9 cellular contexts compared by ENCODE assay signal in the genomic region with DNA sequence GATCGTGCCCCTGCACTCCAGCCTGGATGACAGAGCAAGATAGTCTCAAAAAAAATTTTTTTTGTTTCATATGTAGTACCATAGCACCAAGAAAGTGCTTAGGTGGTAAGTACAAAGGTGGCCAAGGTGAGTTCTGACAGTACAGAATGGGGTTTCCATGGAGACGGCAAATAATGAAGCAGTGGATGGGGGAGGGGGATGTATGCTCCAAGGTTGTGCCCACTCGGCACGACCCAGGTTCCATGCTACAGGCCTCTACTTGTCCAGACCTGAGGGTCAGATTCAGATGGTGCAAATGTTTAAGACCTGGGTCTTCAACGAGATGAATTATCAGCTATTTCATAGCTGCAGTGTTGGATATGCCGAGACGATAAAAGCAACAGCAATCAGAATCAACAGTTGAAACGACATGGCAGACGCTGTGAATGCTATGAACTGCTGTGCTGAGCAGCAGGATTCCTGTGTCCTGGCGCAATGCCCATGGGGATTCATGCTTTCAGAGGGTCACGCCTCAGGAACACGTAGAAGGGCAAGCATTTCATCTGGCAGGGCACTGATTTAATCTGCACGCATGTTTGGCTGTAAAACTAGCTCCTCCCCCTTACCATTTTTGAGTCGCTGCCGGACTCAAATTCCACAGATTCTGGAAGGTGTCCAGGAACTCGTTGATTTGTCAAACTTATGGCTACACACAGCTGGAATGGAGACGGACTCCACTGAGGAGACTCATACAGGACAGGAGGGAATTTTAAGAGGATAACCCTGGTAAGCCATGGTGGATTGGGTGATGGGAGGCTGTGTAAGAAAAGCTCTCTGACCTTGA.
DNase-seq lines count a peak whose midpoint lies in the region; ATAC-seq, FAIRE-seq and TF ChIP-seq lines count a peak whose summit lies in the region.
"Had no signal": no experiment of that assay in that cellular context is flagged by ENCODE, and none has a peak within 500 bp of the region (broad histone marks: within the 10 kb centered on the region; RNA-seq: fewer than 3 reads in every experiment).

No MANE protein-coding gene starts in this region.

- no peak overlapping the region for H2AFZ ChIP-seq in SK-N-SH (ENCODE audit: low read depth)

- peak overlapping the region; percentile 22; the same call in 1 of the 2 replicates for H3K9ac ChIP-seq in SK-N-SH

- CTCF ChIA-PET in SK-N-SH (lab: Yijun Ruan, JAX): interaction anchor here (1.4 to 1.6 kb wide), 3 partner anchors 11 to 99 kb away, joined by 4 to 5 read pairs (median 4); no protein-coding TSS in a partner anchor

- TF ChIP-seq CTCF in SK-N-SH (IDR thresholded peaks at IDR 0.05): no peak
- TF ChIP-seq CTCF in left ventricle myocardium inferior (IDR thresholded peaks at IDR 0.05; ENCODE audit: borderline replicate concordance): no peak
- TF ChIP-seq CTCF in testis (IDR thresholded peaks at IDR 0.05): no peak

- H3K9me2 ChIP-seq in SK-N-SH: no peaks in the 10 kb centered on the region

- H3K4me3 ChIP-seq in SK-N-SH (ENCODE audit: low read depth in 2 of 2, low read length in 1 of 2) (peak overlapping the region; percentile 18 to 31; a peak in 2 of 4 replicates), left ventricle myocardium inferior (peak overlapping the region; percentile 53), testis (peak overlapping the region in 1 of 2 donors; percentile 21)

- H3K79me2 ChIP-seq in SK-N-SH (ENCODE audit: insufficient read depth): no peaks in the 10 kb centered on the region

- intact Hi-C loops in left ventricle myocardium inferior (cut with micrococcal nuclease): loop anchor here (10.0 kb wide), 1 partner anchor 49 kb away; no protein-coding TSS in a partner anchor
- intact Hi-C loops in testis (cut with DNase I; ENCODE audit: low total_unique reads): no loop called here

- H3K36me3 ChIP-seq in SK-N-SH (replicated peaks in 1 of 2; ENCODE audit: control insufficient read depth in 1 of 2, insufficient read depth in 2 of 2, low read length in 1 of 2) (no peaks in the 10 kb centered on the region), left ventricle myocardium inferior (no peaks in the 10 kb centered on the region), testis (ENCODE audit: low read depth, missing control alignments) (no peaks in the 10 kb centered on the region)

- H4K20me1 ChIP-seq in SK-N-SH (ENCODE audit: insufficient read depth): no peaks in the 10 kb centered on the region

- H3K27me3 ChIP-seq in SK-N-SH (ENCODE audit: insufficient read depth): no peaks in the 10 kb centered on the region
- H3K27me3 ChIP-seq in left ventricle myocardium inferior (ENCODE audit: low read depth): no peaks in the 10 kb centered on the region
- H3K27me3 ChIP-seq in testis: no peaks in the 10 kb centered on the region

- peak; percentile 2; the same call in 1 of the 2 replicates for TF ChIP-seq RAD21 in SK-N-SH (IDR thresholded peaks at IDR 0.05; ENCODE audit: low read length)

- no peaks in the 10 kb centered on the region for H3K9me3 ChIP-seq in SK-N-SH
- H3K9me3 ChIP-seq in left ventricle myocardium inferior (replicated peaks): peaks cover 21% of the 10 kb centered on the region
- no peaks in the 10 kb centered on the region for H3K9me3 ChIP-seq in testis

- peak; percentile 98 for FAIRE-seq in HTR-8/SVneo (lab: Jason Lieb, UNC)

- ATAC-seq in HG03432 (IDR thresholded peaks at IDR 0.05; ENCODE audit: unreplicated experiment) (no peak), GM18502 (IDR thresholded peaks at IDR 0.05; ENCODE audit: poor library complexity, unreplicated experiment) (no peak), GM21367 (IDR thresholded peaks at IDR 0.05; ENCODE audit: unreplicated experiment) (no peak)

- 15% methylated on average over 14 of the region's 17 CpGs for WGBS in SK-N-SH (ENCODE audit: low lambda C conversion rate)
- 24 to 25% methylated on average over 17 of the region's 17 CpGs for WGBS in testis, 2 donors

- peak overlapping the region; percentile 69 to 72 for H3K27ac ChIP-seq in SK-N-SH (ENCODE audit: low read depth in 2 of 2, low read length in 1 of 2)
- H3K27ac ChIP-seq in left ventricle myocardium inferior (replicated peaks): peak overlapping the region; percentile 67
- H3K27ac ChIP-seq in testis: no peak overlapping the region

- H3K4me2 ChIP-seq in SK-N-SH: peak overlapping the region; percentile 51; the same call in 1 of the 2 replicates

- DNase-seq in HTR-8/SVneo (ENCODE audit: insufficient read length, low spot score) (peak; percentile 87), SK-N-SH (peak; percentile 71), left ventricle myocardium inferior (peak; percentile 84), testis (peak; percentile 43)
- no peak for DNase-seq in NK-92 treated with Interleukin-12 subunit alpha and Interleukin-12 subunit beta, amount 100 ng/mL, for 24 hours (lab: John Stamatoyannopoulos, UW)
- DNase-seq: naive B cell had no signal

- TF ChIP-seq POLR2A in testis (IDR thresholded peaks at IDR 0.05): no peak

- TF ChIP-seq EP300 in SK-N-SH (IDR thresholded peaks at IDR 0.05; ENCODE audit: borderline replicate concordance in 1 of 2, low read depth in 1 of 2, low read length in 1 of 2): peak; percentile 69 to 87

- H3F3A ChIP-seq in SK-N-SH (replicated peaks; ENCODE audit: insufficient read depth): peaks cover 15% of the 10 kb centered on the region

- POLR2A ChIA-PET in SK-N-SH (lab: Yijun Ruan, JAX): interaction anchor here (0.5 kb wide), 1 partner anchor 182 kb away, joined by 3 read pairs; no protein-coding TSS in a partner anchor

- peaks cover 11 to 22% of the 10 kb centered on the region in 2 experiments for H3K4me1 ChIP-seq in SK-N-SH (ENCODE audit: control insufficient read depth in 1 of 2, insufficient read depth in 2 of 2, low read depth in 1 of 2, low read length in 1 of 2)
- peaks cover 17% of the 10 kb centered on the region for H3K4me1 ChIP-seq in left ventricle myocardium inferior
- peaks cover 6% of the 10 kb centered on the region for H3K4me1 ChIP-seq in testis

TF ChIP-seq in SK-N-SH, 30 proteins besides CTCF, POLR2A, EP300 and RAD21 (continues in another document):
- TF ChIP-seq JUND (IDR thresholded peaks at IDR 0.05) (peak; percentile 57; the same call in 1 of the 2 replicates), ELF1 (IDR thresholded peaks at IDR 0.05) (no peak), MXI1 (IDR thresholded peaks at IDR 0.05; ENCODE audit: low read depth, low read length) (peak; percentile 80), SMC3 (IDR thresholded peaks at IDR 0.05; ENCODE audit: low read depth, low read length) (peak; percentile 4; the same call in 1 of the 2 replicates), TCF12 (IDR thresholded peaks at IDR 0.05) (peak; percentile 86), TEAD4 (IDR thresholded peaks at IDR 0.05; ENCODE audit: borderline replicate concordance, insufficient read depth) (peak; percentile 87), RFX5 (IDR thresholded peaks at IDR 0.05; ENCODE audit: low read length) (no peak), RXRA (IDR thresholded peaks at IDR 0.05; ENCODE audit: borderline replicate concordance, low read depth) (peak; percentile 88; the same call in 1 of the 2 replicates), TAF1 (IDR thresholded peaks at IDR 0.05; ENCODE audit: borderline replicate concordance, low read depth, low read length) (peak; percentile 45; the same call in 1 of the 2 replicates), YY1 (IDR thresholded peaks at IDR 0.05; ENCODE audit: low read depth) (no peak), NRF1 (IDR thresholded peaks at IDR 0.05; ENCODE audit: low read depth, low read length) (no peak), MEF2A (IDR thresholded peaks at IDR 0.05; ENCODE audit: borderline replicate concordance, low read depth) (no peak), POLR2AphosphoS5 (IDR thresholded peaks at IDR 0.05; ENCODE audit: low read depth, low read length) (peak; percentile 71)
- TF ChIP-seq, protein P1, sequence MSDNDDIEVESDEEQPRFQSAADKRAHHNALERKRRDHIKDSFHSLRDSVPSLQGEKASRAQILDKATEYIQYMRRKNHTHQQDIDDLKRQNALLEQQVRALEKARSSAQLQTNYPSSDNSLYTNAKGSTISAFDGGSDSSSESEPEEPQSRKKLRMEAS (IDR thresholded peaks at IDR 0.05; ENCODE audit: low read depth): peak; percentile 84
- TF ChIP-seq, protein P2, sequence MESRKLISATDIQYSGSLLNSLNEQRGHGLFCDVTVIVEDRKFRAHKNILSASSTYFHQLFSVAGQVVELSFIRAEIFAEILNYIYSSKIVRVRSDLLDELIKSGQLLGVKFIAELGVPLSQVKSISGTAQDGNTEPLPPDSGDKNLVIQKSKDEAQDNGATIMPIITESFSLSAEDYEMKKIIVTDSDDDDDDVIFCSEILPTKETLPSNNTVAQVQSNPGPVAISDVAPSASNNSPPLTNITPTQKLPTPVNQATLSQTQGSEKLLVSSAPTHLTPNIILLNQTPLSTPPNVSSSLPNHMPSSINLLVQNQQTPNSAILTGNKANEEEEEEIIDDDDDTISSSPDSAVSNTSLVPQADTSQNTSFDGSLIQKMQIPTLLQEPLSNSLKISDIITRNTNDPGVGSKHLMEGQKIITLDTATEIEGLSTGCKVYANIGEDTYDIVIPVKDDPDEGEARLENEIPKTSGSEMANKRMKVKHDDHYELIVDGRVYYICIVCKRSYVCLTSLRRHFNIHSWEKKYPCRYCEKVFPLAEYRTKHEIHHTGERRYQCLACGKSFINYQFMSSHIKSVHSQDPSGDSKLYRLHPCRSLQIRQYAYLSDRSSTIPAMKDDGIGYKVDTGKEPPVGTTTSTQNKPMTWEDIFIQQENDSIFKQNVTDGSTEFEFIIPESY (IDR thresholded peaks at IDR 0.05; ENCODE audit: borderline replicate concordance, low read depth): 0 out of 2 replicates have a peak, but pooled peaks have one; percentile 21

Comparison
In these comparisons a context has a peak if more than half of its experiments do, and no peak if none do; other contexts are left out.
1. H3K27ac ChIP-seq: peak in SK-N-SH (2 of 2) and left ventricle myocardium inferior (single experiment); none in testis (0 of 2).